ENCODE assay signal across 9 cellular contexts in the genomic region with DNA sequence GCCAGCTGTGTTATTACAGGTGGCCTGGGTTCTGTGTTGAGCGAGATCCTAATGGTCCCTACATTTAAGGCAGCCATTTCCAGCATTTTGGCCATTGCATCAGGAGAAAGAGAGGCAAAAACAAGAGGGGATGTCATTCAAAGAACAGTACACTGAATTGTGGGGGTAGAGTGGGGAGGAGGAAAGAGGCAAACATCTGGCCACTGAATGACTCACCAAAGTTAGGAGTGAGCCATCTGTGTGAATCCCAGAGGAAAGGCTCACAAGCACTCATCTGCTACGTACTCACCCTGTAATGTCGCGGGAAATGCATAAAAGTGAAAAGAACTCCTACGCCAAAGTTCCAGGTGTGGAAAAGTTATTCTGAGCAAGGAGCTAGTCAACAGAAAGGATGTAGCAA. TPM values are rescaled to one million over a fixed set of nuclear protein-coding genes. Genes with fewer than 3 reads are reported as not detected.
A peak's percentile ranks its signal among the peaks of the same experiment; 100 is the strongest.
DNase-seq lines count a peak whose midpoint lies in the region; ATAC-seq and TF ChIP-seq lines count a peak whose summit lies in the region.
"Had no signal": no experiment of that assay in that cellular context is flagged by ENCODE, and none has a peak within 500 bp of the region (broad histone marks: within the 10 kb centered on the region; RNA-seq: fewer than 3 reads in every experiment).

No MANE protein-coding gene starts in this region.

- no peaks in the 10 kb centered on the region for H3K27me3 ChIP-seq in mammary epithelial cell (ENCODE audit: insufficient read depth, low read length)

- no TSS peak for BruUV-seq in mammary epithelial cell (replicated peaks; lab: Mats Ljungman, UMichigan)

- no peak overlapping the region for H3K9ac ChIP-seq in mammary epithelial cell (ENCODE audit: insufficient read depth, low read length)

- H4K20me1 ChIP-seq in mammary epithelial cell (ENCODE audit: insufficient read depth, low read length) = no peaks in the 10 kb centered on the region

- H3K9me3 ChIP-seq in mammary epithelial cell (replicated peaks; ENCODE audit: insufficient read depth, low read length) = no peaks in the 10 kb centered on the region

- H2AFZ ChIP-seq in mammary epithelial cell (ENCODE audit: low read depth, low read length) = no peak overlapping the region

- H3K4me2 ChIP-seq in mammary epithelial cell (ENCODE audit: insufficient read depth, low read depth, low read length) = no peak overlapping the region

- peak in 2 of 3 experiments; percentile 4 to 46 for DNase-seq in NCI-H1417 (lab: John Stamatoyannopoulos, UW)
- no peak for DNase-seq in NCI-H1417 treated with DMSO at 0.1 percent for 48 hours (lab: John Stamatoyannopoulos, UW)
- peak; percentile 71 for DNase-seq in mammary epithelial cell
- peak; percentile 81 for DNase-seq in iris pigment epithelial cell (ENCODE audit: low read depth)

- intact Hi-C loops in mammary epithelial cell (cut with micrococcal nuclease) = no loop called here

- no peaks in the 10 kb centered on the region for H3K36me3 ChIP-seq in mammary epithelial cell (ENCODE audit: insufficient read depth, low read length)

- no peak for TF ChIP-seq CTCF in mammary epithelial cell (conservative IDR thresholded peaks at IDR 0.05 in 1 of 2, IDR thresholded peaks at IDR 0.05 in 1 of 2; ENCODE audit: extremely low read depth in 1 of 2, insufficient read depth in 1 of 2, low read depth in 1 of 2, low read length in 2 of 2)

- CTCF ChIA-PET in mammary epithelial cell (lab: Charles Lee; ENCODE audit: low non-redundant PET) = no interaction called here

- no peaks in the 10 kb centered on the region for H3K79me2 ChIP-seq in mammary epithelial cell (ENCODE audit: insufficient read depth, low read length)

- dilution Hi-C loops in mammary epithelial cell (cut with HindIII; ENCODE audit: low sequenced_read_pairs) = no loop called here

- H3K4me1 ChIP-seq in mammary epithelial cell (ENCODE audit: insufficient read depth, low read length) = no peaks in the 10 kb centered on the region

- ATAC-seq in HG03175 (IDR thresholded peaks at IDR 0.05; ENCODE audit: unreplicated experiment) (no peak), HG03159 (IDR thresholded peaks at IDR 0.05; ENCODE audit: unreplicated experiment) (no peak), HG02798 (IDR thresholded peaks at IDR 0.05; ENCODE audit: poor library complexity, unreplicated experiment) (no peak)

- in situ Hi-C loops in mammary epithelial cell (cut with MboI; ENCODE audit: low sequenced_read_pairs in 2 of 2) = no loop called here

- no peak overlapping the region for H3K27ac ChIP-seq in mammary epithelial cell (ENCODE audit: insufficient read depth, low read depth, low read length)
- H3K27ac ChIP-seq in temporal lobe (ENCODE audit: low read depth, low read length) = peak overlapping the region; percentile 88
- H3K27ac ChIP-seq: 22Rv1 had no signal

- no peak overlapping the region for H3K4me3 ChIP-seq in mammary epithelial cell (replicated peaks in 1 of 3; ENCODE audit: insufficient read depth in 1 of 3, low read depth in 2 of 3, low read length in 3 of 3)

- WGBS in mammary epithelial cell (ENCODE audit: low coverage, missing lambda C conversion rate) = 88% methylated on average over 5 of the region's 5 CpGs

RNA-seq across cellular contexts. Expression of a gene that starts 20.1 kb away (rescaled TPM):
- total RNA-seq in mammary epithelial cell (not detected), temporal lobe (not detected)
- not detected for polyA plus RNA-seq in mammary epithelial cell
- polyA minus RNA-seq in mammary epithelial cell = not detected

RNA-seq across cellular contexts. Expression of a gene that starts 23.2 kb away (rescaled TPM):
- total RNA-seq in mammary epithelial cell = 1,000 to 10,000 TPM; 1,799 to 2,054 TPM
- polyA plus RNA-seq in mammary epithelial cell = 3,047 TPM
- polyA minus RNA-seq in mammary epithelial cell = 984 TPM
- 3,437 TPM for total RNA-seq in temporal lobe

RNA-seq across cellular contexts. Expression of a gene that starts 37.9 kb away (rescaled TPM):
- total RNA-seq in mammary epithelial cell (under 1 TPM; under 0.01 to 0.38 TPM), temporal lobe (not detected)
- polyA plus RNA-seq in mammary epithelial cell = 0.07 TPM
- 1.6 TPM for polyA minus RNA-seq in mammary epithelial cell

RNA-seq across cellular contexts. Expression of a gene that starts 49.7 kb away (rescaled TPM):
- total RNA-seq in mammary epithelial cell (not detected), temporal lobe (0.98 TPM)
- not detected for polyA plus RNA-seq in mammary epithelial cell
- polyA minus RNA-seq in mammary epithelial cell = not detected
